ENCODE assay signal across 18 cellular contexts in genomic region chr2:100856732-100857131, GRCh38. TPM values are rescaled to one million over a fixed set of nuclear protein-coding genes. Genes with fewer than 3 reads are reported as not detected.
DNase-seq lines count a peak whose midpoint lies in the region; ATAC-seq, FAIRE-seq and TF ChIP-seq lines count a peak whose summit lies in the region.
"Had no signal": no experiment of that assay in that cellular context is flagged by ENCODE, and none has a peak within 500 bp of the region (broad histone marks: within the 10 kb centered on the region; RNA-seq: fewer than 3 reads in every experiment).

No MANE protein-coding gene starts in this region.

- CTCF ChIA-PET in activated CD4-positive, alpha-beta memory T cell treated with anti-CD3 and anti-CD28 coated beads, Interleukin-2, amount 10 ng/mL, durations not matched to agents 7 days and 5 days (lab: Charles Lee) = no interaction called here

- no peak overlapping the region for H3K4me3 Mint-ChIP-seq in activated T-helper 1 cell treated with anti-CD3 and anti-CD28 coated beads, Interleukin-12 subunit alpha, Interleukin-12 subunit beta, Interleukin-2, Interleukin-4 antibody, amounts not matched to agents 30 ng/mL and 10 ng/mL and 1 ng/mL, durations not matched to agents 14 hours and 24 hours and 36 hours
- no peak overlapping the region for H3K4me3 Mint-ChIP-seq in activated CD4-positive, alpha-beta memory T cell treated with anti-CD3 and anti-CD28 coated beads, Interleukin-2, amount 10 ng/mL, durations not matched to agents 7 days and 5 days
- H3K4me3 Mint-ChIP-seq: CD4-positive, alpha-beta T cell had no signal

- H3K27me3 Mint-ChIP-seq in activated T-helper 1 cell treated with anti-CD3 and anti-CD28 coated beads, Interleukin-12 subunit alpha, Interleukin-12 subunit beta, Interleukin-2, Interleukin-4 antibody, amounts not matched to agents 30 ng/mL and 10 ng/mL and 1 ng/mL, durations not matched to agents 14 hours and 24 hours and 36 hours (ENCODE audit: insufficient read depth) = no peaks in the 10 kb centered on the region
- H3K27me3 Mint-ChIP-seq in activated CD4-positive, alpha-beta memory T cell treated with anti-CD3 and anti-CD28 coated beads, Interleukin-2, amount 10 ng/mL, durations not matched to agents 7 days and 5 days = no peaks in the 10 kb centered on the region
- H3K27me3 Mint-ChIP-seq: CD4-positive, alpha-beta T cell had no signal

- TF ChIP-seq CTCF in bronchial epithelial cell (IDR thresholded peaks at IDR 0.05; ENCODE audit: insufficient read depth, low read length, severe bottlenecking) (no peak), mucosa of descending colon (IDR thresholded peaks at IDR 0.05) (no peak)

- no peaks in the 10 kb centered on the region for H3K9me3 ChIP-seq in mucosa of descending colon
- H3K9me3 ChIP-seq: BE2C, HAP-1 had no signal

- DNase-seq in DMS53 (lab: John Stamatoyannopoulos, UW) = peak; percentile 19
- no peak for DNase-seq in DMS53 treated with DMSO at 0.1 percent for 48 hours (lab: John Stamatoyannopoulos, UW; ENCODE audit: unreplicated experiment)
- peak; percentile 28 for DNase-seq in bronchial epithelial cell (ENCODE audit: low read depth)
- peak; percentile 35 to 62 (median 60) for DNase-seq in mucosa of descending colon
- DNase-seq in activated T-helper 1 cell treated with anti-CD3 and anti-CD28 coated beads, Interleukin-12 subunit alpha, Interleukin-12 subunit beta, Interleukin-2, Interleukin-4 antibody, amounts not matched to agents 30 ng/mL and 10 ng/mL and 1 ng/mL, durations not matched to agents 14 hours and 24 hours and 36 hours (ENCODE audit: low spot score) = no peak
- DNase-seq in activated CD4-positive, alpha-beta memory T cell treated with anti-CD3 and anti-CD28 coated beads, Interleukin-2, amount 10 ng/mL, durations not matched to agents 7 days and 5 days = no peak
- DNase-seq: BE2C; CD4-positive, alpha-beta T cell; DMS79 treated with DMSO at 0.1 percent for 48 hours; NCI-H1436; NCI-H2029 treated with DMSO at 0.1 percent for 48 hours; NCI-H524; SHP77 treated with DMSO at 0.1 percent for 48 hours had no signal

- no peak overlapping the region for H3K27ac Mint-ChIP-seq in activated T-helper 1 cell treated with anti-CD3 and anti-CD28 coated beads, Interleukin-12 subunit alpha, Interleukin-12 subunit beta, Interleukin-2, Interleukin-4 antibody, amounts not matched to agents 30 ng/mL and 10 ng/mL and 1 ng/mL, durations not matched to agents 14 hours and 24 hours and 36 hours
- no peak overlapping the region for H3K27ac Mint-ChIP-seq in activated CD4-positive, alpha-beta memory T cell treated with anti-CD3 and anti-CD28 coated beads, Interleukin-2, amount 10 ng/mL, durations not matched to agents 7 days and 5 days
- H3K27ac Mint-ChIP-seq: CD4-positive, alpha-beta T cell had no signal

- ATAC-seq in mucosa of descending colon (peak; percentile 98), HG03196 (IDR thresholded peaks at IDR 0.05; ENCODE audit: unreplicated experiment) (no peak), GM19467 (IDR thresholded peaks at IDR 0.05; ENCODE audit: unreplicated experiment) (no peak)
- ATAC-seq: SK-N-SH treated with all-trans-retinoic acid at 6 μM for 48 hours had no signal

- H3K9me3 Mint-ChIP-seq in activated T-helper 1 cell treated with anti-CD3 and anti-CD28 coated beads, Interleukin-12 subunit alpha, Interleukin-12 subunit beta, Interleukin-2, Interleukin-4 antibody, amounts not matched to agents 30 ng/mL and 10 ng/mL and 1 ng/mL, durations not matched to agents 14 hours and 24 hours and 36 hours = no peaks in the 10 kb centered on the region
- no peaks in the 10 kb centered on the region for H3K9me3 Mint-ChIP-seq in activated CD4-positive, alpha-beta memory T cell treated with anti-CD3 and anti-CD28 coated beads, Interleukin-2, amount 10 ng/mL, durations not matched to agents 7 days and 5 days
- H3K9me3 Mint-ChIP-seq: CD4-positive, alpha-beta T cell had no signal

- peaks cover 1% of the 10 kb centered on the region for H3K36me3 ChIP-seq in bronchial epithelial cell (ENCODE audit: control insufficient read depth, insufficient read depth, low read length)
- no peaks in the 10 kb centered on the region for H3K36me3 ChIP-seq in mucosa of descending colon (ENCODE audit: low read depth)
- H3K36me3 ChIP-seq: BE2C, HAP-1 had no signal

- POLR2A ChIA-PET in activated CD4-positive, alpha-beta memory T cell treated with anti-CD3 and anti-CD28 coated beads, Interleukin-2, amount 10 ng/mL, durations not matched to agents 7 days and 5 days (lab: Charles Lee) = no interaction called here

- H3K36me3 Mint-ChIP-seq in activated T-helper 1 cell treated with anti-CD3 and anti-CD28 coated beads, Interleukin-12 subunit alpha, Interleukin-12 subunit beta, Interleukin-2, Interleukin-4 antibody, amounts not matched to agents 30 ng/mL and 10 ng/mL and 1 ng/mL, durations not matched to agents 14 hours and 24 hours and 36 hours (ENCODE audit: low read depth) = no peaks in the 10 kb centered on the region
- no peaks in the 10 kb centered on the region for H3K36me3 Mint-ChIP-seq in activated CD4-positive, alpha-beta memory T cell treated with anti-CD3 and anti-CD28 coated beads, Interleukin-2, amount 10 ng/mL, durations not matched to agents 7 days and 5 days (ENCODE audit: low read depth)

- H3K27me3 ChIP-seq in bronchial epithelial cell (ENCODE audit: control insufficient read depth, insufficient read depth, low read length) = no peaks in the 10 kb centered on the region
- H3K27me3 ChIP-seq: BE2C had no signal

- H3K4me1 ChIP-seq in mucosa of descending colon (ENCODE audit: low read depth) = no peaks in the 10 kb centered on the region
- H3K4me1 ChIP-seq: BE2C, HAP-1 had no signal

- intact Hi-C loops in mucosa of descending colon (cut with DNase I, micrococcal nuclease) = no loop called here
- intact Hi-C loops in activated T-helper 1 cell treated with anti-CD3 and anti-CD28 coated beads, Interleukin-12 subunit alpha, Interleukin-12 subunit beta, Interleukin-2, Interleukin-4 antibody, amounts not matched to agents 30 ng/mL and 10 ng/mL and 1 ng/mL, durations not matched to agents 14 hours and 24 hours and 36 hours (cut with micrococcal nuclease) = no loop called here

- no peak for FAIRE-seq in bronchial epithelial cell (lab: Jason Lieb, UNC)

- H3K4me3 ChIP-seq in bronchial epithelial cell (ENCODE audit: low read depth, low read length) (no peak overlapping the region), mucosa of descending colon (no peak overlapping the region)
- H3K4me3 ChIP-seq: HAP-1 had no signal

- H3K4me1 Mint-ChIP-seq in activated T-helper 1 cell treated with anti-CD3 and anti-CD28 coated beads, Interleukin-12 subunit alpha, Interleukin-12 subunit beta, Interleukin-2, Interleukin-4 antibody, amounts not matched to agents 30 ng/mL and 10 ng/mL and 1 ng/mL, durations not matched to agents 14 hours and 24 hours and 36 hours (ENCODE audit: low read depth) = no peaks in the 10 kb centered on the region
- no peaks in the 10 kb centered on the region for H3K4me1 Mint-ChIP-seq in activated CD4-positive, alpha-beta memory T cell treated with anti-CD3 and anti-CD28 coated beads, Interleukin-2, amount 10 ng/mL, durations not matched to agents 7 days and 5 days

RNA-seq across cellular contexts. Expression of gene NPAS2, which starts 36.8 kb away (rescaled TPM):
- total RNA-seq in bronchial epithelial cell (8.2 and 12.3 TPM in 2 replicates), mucosa of descending colon (10 to 100 TPM; 42.5 to 53.1 (median 46.5) TPM)
- total RNA-seq in activated T-helper 1 cell treated with anti-CD3 and anti-CD28 coated beads, Interleukin-12 subunit alpha, Interleukin-12 subunit beta, Interleukin-2, Interleukin-4 antibody, amounts not matched to agents 30 ng/mL and 10 ng/mL and 1 ng/mL, durations not matched to agents 14 hours and 24 hours and 36 hours = 6.5 and 7.5 TPM in 2 replicates
- 1 to 10 TPM in 1 of 2 experiments, under 1 TPM in 1; 0.55 to 1.4 TPM for total RNA-seq in activated CD4-positive, alpha-beta memory T cell treated with anti-CD3 and anti-CD28 coated beads, Interleukin-2, amount 10 ng/mL, durations not matched to agents 7 days and 5 days
- total RNA-seq: G401 had no signal

Comparison
In these comparisons a context has a peak if more than half of its experiments do, and no peak if none do; other contexts are left out.
1. DNase-seq: peak in DMS53 (single experiment), bronchial epithelial cell (single experiment) and mucosa of descending colon (3 of 3); none in DMS53 treated with DMSO at 0.1 percent for 48 hours (single experiment), activated T-helper 1 cell treated with anti-CD3 and anti-CD28 coated beads, Interleukin-12 subunit alpha, Interleukin-12 subunit beta, Interleukin-2, Interleukin-4 antibody, amounts not matched to agents 30 ng/mL and 10 ng/mL and 1 ng/mL, durations not matched to agents 14 hours and 24 hours and 36 hours (single experiment) and activated CD4-positive, alpha-beta memory T cell treated with anti-CD3 and anti-CD28 coated beads, Interleukin-2, amount 10 ng/mL, durations not matched to agents 7 days and 5 days (single experiment).